9 cellular contexts compared by ENCODE assay signal in the genomic region with DNA sequence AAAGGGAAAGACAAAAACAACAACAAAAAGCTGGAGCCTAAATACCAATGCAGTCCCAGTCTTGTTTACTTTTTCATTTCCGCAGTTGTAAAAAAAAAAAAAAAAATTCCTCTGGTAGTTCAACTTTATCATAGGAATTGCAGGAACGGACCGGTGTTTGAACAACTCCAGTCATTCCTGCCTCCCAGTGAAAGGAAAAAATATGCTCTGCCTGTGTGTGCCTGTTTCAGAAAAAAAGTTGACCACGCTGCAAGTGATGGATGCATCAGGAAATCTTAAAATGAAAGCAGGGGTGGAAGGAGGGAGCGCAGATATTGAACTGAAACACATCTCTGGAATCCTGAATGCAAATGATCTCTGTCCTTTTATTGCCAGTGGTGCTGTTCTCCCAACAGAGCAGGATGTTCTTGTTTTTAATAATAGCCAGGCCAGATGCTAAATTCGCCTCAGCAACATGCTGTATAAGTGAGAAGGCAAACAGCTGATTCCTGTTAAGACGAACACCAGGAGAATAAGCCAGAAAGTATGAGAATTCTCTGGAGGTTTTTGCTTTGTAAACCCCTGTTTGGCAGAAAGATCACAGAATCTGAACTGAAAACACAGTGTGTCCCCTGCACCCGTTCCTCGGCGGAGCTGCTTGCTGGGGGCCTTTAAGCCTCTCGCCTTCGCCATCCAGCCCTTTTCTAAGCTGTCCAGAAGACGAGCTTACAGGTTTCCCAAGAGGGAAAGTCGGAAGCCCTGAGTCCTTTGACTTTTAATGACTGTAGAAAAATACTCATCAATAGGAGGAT.
DNase-seq lines count a peak whose midpoint lies in the region; TF ChIP-seq lines count a peak whose summit lies in the region.
"Had no signal": no experiment of that assay in that cellular context is flagged by ENCODE, and none has a peak within 500 bp of the region (broad histone marks: within the 10 kb centered on the region; RNA-seq: fewer than 3 reads in every experiment).

No MANE protein-coding gene starts in this region.

- intact Hi-C loops in esophagus squamous epithelium (cut with DNase I) = no loop called here

- 45 to 49% methylated on average over 14 of the region's 14 CpGs for WGBS in tibial nerve, 2 donors
- WGBS in esophagus squamous epithelium, 2 donors = 54 to 67% methylated on average over 14 of the region's 14 CpGs

- H3K4me3 ChIP-seq in coronary artery (peak overlapping the region; percentile 54), tibial nerve (peak overlapping the region in 3 of 4 donors; percentile 2 to 39 (median 6)), esophagus squamous epithelium (peak overlapping the region in 2 of 4 donors; percentile 7 to 32)

- H3K36me3 ChIP-seq in tibial nerve (no peaks in the 10 kb centered on the region), esophagus squamous epithelium (no peaks in the 10 kb centered on the region)

- DNase-seq in LoVo (ENCODE audit: low spot score) (peak; percentile 34), coronary artery (ENCODE audit: low spot score) (no peak), medulla oblongata (ENCODE audit: extremely low spot score) (peak; percentile 18), tibial nerve (ENCODE audit: low spot score in 2 of 2) (no peak), erythroblast (lab: John Stamatoyannopoulos, UW) (no peak), esophagus squamous epithelium (lab: John Stamatoyannopoulos, UW) (no peak), COR-L47 (lab: John Stamatoyannopoulos, UW) (no peak)
- DNase-seq: MM.1S had no signal

- no peaks in the 10 kb centered on the region for H3K27me3 ChIP-seq in tibial nerve
- no peaks in the 10 kb centered on the region for H3K27me3 ChIP-seq in esophagus squamous epithelium

- no peak for TF ChIP-seq POLR2A in tibial nerve (IDR thresholded peaks at IDR 0.05)
- no peak for TF ChIP-seq POLR2A in erythroblast (IDR thresholded peaks at IDR 0.05; ENCODE audit: low read length)
- no peak for TF ChIP-seq POLR2A in esophagus squamous epithelium (IDR thresholded peaks at IDR 0.05)

- H3K4me1 ChIP-seq in tibial nerve (peaks cover 0 to 28% (median 2%) of the 10 kb centered on the region in 4 donors), esophagus squamous epithelium (peaks cover 0 to 15% (median 0%) of the 10 kb centered on the region in 3 donors)

- H3K9me3 ChIP-seq in tibial nerve = no peaks in the 10 kb centered on the region
- no peaks in the 10 kb centered on the region for H3K9me3 ChIP-seq in esophagus squamous epithelium

- TF ChIP-seq CTCF in coronary artery (IDR thresholded peaks at IDR 0.05) (no peak), tibial nerve (IDR thresholded peaks at IDR 0.05) (no peak), esophagus squamous epithelium (IDR thresholded peaks at IDR 0.05) (no peak)

- TF ChIP-seq EP300 in tibial nerve (IDR thresholded peaks at IDR 0.05) = peak in 1 of 2 donors; percentile 21

- H3K27ac ChIP-seq in coronary artery (peak overlapping the region in 1 of 2 donors; percentile 18), tibial nerve (peak overlapping the region in 3 of 4 donors; percentile 26 to 76 (median 46)), esophagus squamous epithelium (peak overlapping the region in 2 of 4 donors; percentile 3 to 62)
- H3K27ac ChIP-seq: RWPE1 had no signal

Comparison
In these comparisons a context has a peak if more than half of its experiments do, and no peak if none do; other contexts are left out.
1. DNase-seq: peak in LoVo (single experiment) and medulla oblongata (single experiment); none in coronary artery (single experiment), tibial nerve (0 of 2), erythroblast (0 of 2), esophagus squamous epithelium (single experiment) and COR-L47 (single experiment).